Comparison of ENCODE assay signal across 8 cellular contexts in the genomic region with DNA sequence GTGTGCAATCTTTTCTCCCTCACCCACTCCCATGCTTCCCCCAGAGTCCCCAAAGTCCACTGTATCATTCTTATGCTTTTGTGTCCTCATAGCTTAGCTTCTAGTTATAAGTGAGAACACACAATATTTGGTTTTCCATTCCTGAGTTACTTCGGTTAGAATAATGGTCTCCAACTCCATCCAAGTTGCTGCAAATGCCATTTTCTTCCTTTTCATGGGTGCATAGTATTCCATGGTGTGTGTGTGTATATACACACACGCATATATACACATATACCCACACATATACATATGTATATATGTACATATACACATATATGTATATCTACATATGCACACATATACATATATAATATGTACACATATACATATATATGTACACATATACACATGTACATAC.
"Had no signal": no experiment of that assay in that cellular context is flagged by ENCODE, and none has a peak within 500 bp of the region (broad histone marks: within the 10 kb centered on the region; RNA-seq: fewer than 3 reads in every experiment).

No MANE protein-coding gene starts in this region.

- FAIRE-seq: G401.6, GM12878, GM12891, GM12892, GM18507, GM19239 had no signal

- ATAC-seq: GM12878 had no signal

- DNase-seq: GDM1, GF-D8 had no signal

- H3K4me3 ChIP-seq: GM12878 had no signal
